In genomic region chr3:94336076-94336741, GRCh38 we compare ENCODE assay signal across 8 cellular contexts.
DNase-seq lines count a peak whose midpoint lies in the region; ATAC-seq and TF ChIP-seq lines count a peak whose summit lies in the region.

No MANE protein-coding gene starts in this region.

- TF ChIP-seq POLR2A in erythroblast (IDR thresholded peaks at IDR 0.05; ENCODE audit: low read length): no peak

- H3K27ac ChIP-seq in ascending aorta: no peak overlapping the region

- no peaks in the 10 kb centered on the region for H3K9me3 ChIP-seq in ascending aorta

- no peaks in the 10 kb centered on the region for H3K27me3 Mint-ChIP-seq in activated T-cell treated with anti-CD3 and anti-CD28 coated beads, Interleukin-2, amount 50 U/mL, for 72 hours (ENCODE audit: low read depth)

- no peaks in the 10 kb centered on the region for H3K27me3 ChIP-seq in ascending aorta

- H3K9me3 Mint-ChIP-seq in activated T-cell treated with anti-CD3 and anti-CD28 coated beads, Interleukin-2, amount 50 U/mL, for 72 hours: peaks cover 0 to 2% of the 10 kb centered on the region in 2 donors

- intact Hi-C loops in ascending aorta (cut with DNase I): no loop called here

- no peaks in the 10 kb centered on the region for H3K36me3 Mint-ChIP-seq in activated T-cell treated with anti-CD3 and anti-CD28 coated beads, Interleukin-2, amount 50 U/mL, for 72 hours (ENCODE audit: insufficient read depth in 2 of 2)

- CTCF ChIA-PET in GM10248 (lab: Yijun Ruan, JAX): no interaction called here

- no peaks in the 10 kb centered on the region for H3K4me1 ChIP-seq in ascending aorta

- DNase-seq in GM10248 (ENCODE audit: extremely low spot score): no peak
- peak; percentile 48 to 87 for DNase-seq in NCI-H524 (lab: John Stamatoyannopoulos, UW)
- DNase-seq in erythroblast (lab: John Stamatoyannopoulos, UW): peak; percentile 10 to 38
- DNase-seq in non-pigmented ciliary epithelial cell (ENCODE audit: low read depth): peak; percentile 15
- no peak for DNase-seq in ascending aorta (ENCODE audit: low spot score in 2 of 2)
- no peak for DNase-seq in activated T-cell treated with anti-CD3 and anti-CD28 coated beads, Interleukin-2, amount 50 U/mL, for 72 hours

- peak; percentile 32 for TF ChIP-seq CTCF in GM10248 (IDR thresholded peaks at IDR 0.05; ENCODE audit: control extremely low read depth, extremely low read depth, low read depth, missing control alignments)
- peak in 1 of 3 experiments; percentile 43 for TF ChIP-seq CTCF in ascending aorta (IDR thresholded peaks at IDR 0.05)

- no peak for ATAC-seq in GM21717 (IDR thresholded peaks at IDR 0.05; ENCODE audit: unreplicated experiment)
- ATAC-seq in GM21515 (IDR thresholded peaks at IDR 0.05; ENCODE audit: unreplicated experiment): no peak
- no peak for ATAC-seq in activated T-cell treated with anti-CD3 and anti-CD28 coated beads, Interleukin-2, amount 50 U/mL, for 72 hours (replicated peaks in 1 of 2)

- no peak overlapping the region for H3K4me3 ChIP-seq in ascending aorta

- H3K4me1 Mint-ChIP-seq in activated T-cell treated with anti-CD3 and anti-CD28 coated beads, Interleukin-2, amount 50 U/mL, for 72 hours (ENCODE audit: low read depth): no peaks in the 10 kb centered on the region

- POLR2A ChIA-PET in GM10248 (lab: Yijun Ruan, JAX): no interaction called here

- no peak overlapping the region for H3K27ac Mint-ChIP-seq in activated T-cell treated with anti-CD3 and anti-CD28 coated beads, Interleukin-2, amount 50 U/mL, for 72 hours

- H3K4me3 Mint-ChIP-seq in activated T-cell treated with anti-CD3 and anti-CD28 coated beads, Interleukin-2, amount 50 U/mL, for 72 hours: no peak overlapping the region

- H3K36me3 ChIP-seq in ascending aorta: no peaks in the 10 kb centered on the region

Comparison
In these comparisons a context has a peak if more than half of its experiments do, and no peak if none do; other contexts are left out.
1. DNase-seq: peak in NCI-H524 (2 of 2), erythroblast (2 of 2) and non-pigmented ciliary epithelial cell (single experiment); none in GM10248 (single experiment), ascending aorta (0 of 2) and activated T-cell treated with anti-CD3 and anti-CD28 coated beads, Interleukin-2, amount 50 U/mL, for 72 hours (0 of 2).